23 cellular contexts compared by ENCODE assay signal in genomic region chr10:16011548-16011947, GRCh38.
DNase-seq lines count a peak whose midpoint lies in the region; ATAC-seq and TF ChIP-seq lines count a peak whose summit lies in the region.
"Had no signal": no experiment of that assay in that cellular context is flagged by ENCODE, and none has a peak within 500 bp of the region (broad histone marks: within the 10 kb centered on the region; RNA-seq: fewer than 3 reads in every experiment).

No MANE protein-coding gene starts in this region.

- no peak for ATAC-seq in foreskin keratinocyte
- no peak for ATAC-seq in HG02973 (IDR thresholded peaks at IDR 0.05; ENCODE audit: unreplicated experiment)
- ATAC-seq in HG03159 (IDR thresholded peaks at IDR 0.05; ENCODE audit: unreplicated experiment), result no peak
- ATAC-seq: HCT116, HepG2, K562, Right ventricle myocardium inferior, SK-N-SH treated with all-trans-retinoic acid at 6 μM for 48 hours, T-helper 17 cell had no signal

- no peak overlapping the region for H3K4me3 ChIP-seq in Jurkat, Clone E6-1 (ENCODE audit: low read length)
- H3K4me3 ChIP-seq: K562, SJCRH30 had no signal

- no peaks in the 10 kb centered on the region for H3K27me3 ChIP-seq in foreskin keratinocyte
- H3K27me3 ChIP-seq: SJCRH30 had no signal

- no peaks in the 10 kb centered on the region for H3K4me1 ChIP-seq in foreskin keratinocyte
- H3K4me1 ChIP-seq: SJCRH30 had no signal

- no peak for TF ChIP-seq CTCF in foreskin keratinocyte (conservative IDR thresholded peaks at IDR 0.05)

- H3K27ac ChIP-seq in foreskin keratinocyte, result no peak overlapping the region
- H3K27ac ChIP-seq: C4-2B, SJCRH30 had no signal

- DNase-seq in Jurkat, Clone E6-1 (ENCODE audit: low read depth, low spot score), result peak; percentile 59
- DNase-seq in NCI-H69 (lab: John Stamatoyannopoulos, UW) (peak; percentile 0), amniotic epithelial cell (ENCODE audit: low read depth) (peak; percentile 1), renal cortical epithelial cell (ENCODE audit: low read depth) (peak; percentile 13), foreskin keratinocyte (no peak)
- DNase-seq: Calu3, DMS153, MV-4-11, NCI-H1105, NCI-H1436 treated with DMSO at 0.1 percent for 48 hours, NCI-H187 treated with DMSO at 0.1 percent for 48 hours, NCI-H446 treated with DMSO at 0.1 percent for 48 hours, NCI-H526, SJCRH30, T-helper 17 cell had no signal

Comparison
In these comparisons a context has a peak if more than half of its experiments do, and no peak if none do; other contexts are left out.
1. DNase-seq: peak in Jurkat, Clone E6-1 (single experiment), NCI-H69 (single experiment), amniotic epithelial cell (single experiment) and renal cortical epithelial cell (single experiment); none in foreskin keratinocyte (0 of 2).